22 cellular contexts compared by ENCODE assay signal in the genomic region with DNA sequence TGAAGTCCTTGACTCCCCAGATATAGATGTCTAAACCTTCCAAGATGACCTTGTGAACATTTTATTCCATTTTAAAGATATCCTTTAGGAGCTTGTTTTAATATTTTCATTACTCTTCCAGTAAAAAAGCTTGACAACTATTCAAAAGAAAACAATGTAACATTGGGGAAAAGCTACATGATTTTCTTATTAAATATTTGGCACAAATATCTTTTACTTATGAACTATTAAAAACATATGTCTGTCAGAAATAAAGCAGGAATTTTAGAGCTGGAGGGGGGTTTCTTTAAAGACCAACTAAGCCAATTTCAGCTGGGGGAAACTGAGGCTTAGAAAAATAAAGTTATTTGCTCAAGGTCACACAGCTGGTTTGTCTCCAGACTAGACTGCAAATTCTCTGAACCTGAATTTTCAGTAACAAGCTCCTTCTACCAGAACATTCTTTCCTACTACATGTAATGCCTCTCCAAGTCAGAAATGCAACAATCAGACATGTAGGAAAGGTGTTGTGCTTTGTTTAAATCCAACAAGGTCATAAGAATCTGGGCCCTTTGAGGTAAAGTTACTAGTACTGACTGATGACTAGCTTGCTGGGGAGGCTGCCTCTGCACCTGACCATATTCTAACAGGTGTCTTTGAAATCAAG.
"Had no signal": no experiment of that assay in that cellular context is flagged by ENCODE, and none has a peak within 500 bp of the region (broad histone marks: within the 10 kb centered on the region; RNA-seq: fewer than 3 reads in every experiment).

No MANE protein-coding gene starts in this region.

- DNase-seq: activated CD4-positive, alpha-beta T cell treated with anti-CD3 and anti-CD28 coated beads for 4 hours; activated CD4-positive, alpha-beta T cell treated with anti-CD3 and anti-CD28 coated beads, Interleukin-2, amount 50 U/mL, for 4 hours; activated naive CD4-positive, alpha-beta T cell treated with anti-CD3 and anti-CD28 coated beads for 36 hours; activated naive CD8-positive, alpha-beta T cell treated with anti-CD3 and anti-CD28 coated beads for 36 hours; activated T-cell treated with anti-CD3 and anti-CD28 coated beads for 4 hours; activated T-cell treated with anti-CD3 and anti-CD28 coated beads, Interleukin-2, amount 50 U/mL, for 72 hours; brain microvascular endothelial cell; cortex of kidney; gastrocnemius medialis; glutamatergic neuron; islet precursor cell; left ventricle myocardium superior; naive B cell; nucleus accumbens; stimulated activated CD4-positive, alpha-beta T cell treated with anti-CD3 and anti-CD28 coated beads, Interleukin-2, amount 100 ng/mL, for 48 hours; stimulated activated naive CD8-positive, alpha-beta T cell treated with anti-CD3 and anti-CD28 coated beads, Interleukin-15, Interleukin-2, amounts not matched to agents 100 U/mL and 50 U/mL, for 24 hours; tibial artery; upper lobe of right lung had no signal

- H3K4me3 ChIP-seq: gastrocnemius medialis, right atrium auricular region, tibial artery, upper lobe of right lung had no signal

- H3K9me3 ChIP-seq: gastrocnemius medialis, right atrium auricular region, tibial artery, upper lobe of right lung had no signal

- H3K27me3 Mint-ChIP-seq: activated naive CD8-positive, alpha-beta T cell treated with anti-CD3 and anti-CD28 coated beads for 36 hours; naive B cell had no signal

- H3K4me1 Mint-ChIP-seq: activated naive CD8-positive, alpha-beta T cell treated with anti-CD3 and anti-CD28 coated beads for 36 hours had no signal

- H3K4me3 Mint-ChIP-seq: activated naive CD4-positive, alpha-beta T cell treated with anti-CD3 and anti-CD28 coated beads for 36 hours; activated naive CD8-positive, alpha-beta T cell treated with anti-CD3 and anti-CD28 coated beads for 36 hours; activated T-cell treated with anti-CD3 and anti-CD28 coated beads, Interleukin-2, amount 50 U/mL, for 72 hours; naive B cell had no signal

- H3K4me1 ChIP-seq: gastrocnemius medialis, parathyroid adenoma, right atrium auricular region, upper lobe of right lung had no signal

- H3K27ac Mint-ChIP-seq: activated naive CD4-positive, alpha-beta T cell treated with anti-CD3 and anti-CD28 coated beads for 36 hours; activated naive CD8-positive, alpha-beta T cell treated with anti-CD3 and anti-CD28 coated beads for 36 hours; activated T-cell treated with anti-CD3 and anti-CD28 coated beads, Interleukin-2, amount 50 U/mL, for 72 hours had no signal

- H3K27me3 ChIP-seq: brain microvascular endothelial cell, gastrocnemius medialis, right atrium auricular region, tibial artery, upper lobe of right lung had no signal

- H3K9ac ChIP-seq: parathyroid adenoma had no signal

- H3K36me3 ChIP-seq: brain microvascular endothelial cell, gastrocnemius medialis, right atrium auricular region, upper lobe of right lung had no signal

- H3K9me3 Mint-ChIP-seq: activated naive CD4-positive, alpha-beta T cell treated with anti-CD3 and anti-CD28 coated beads for 36 hours; activated T-cell treated with anti-CD3 and anti-CD28 coated beads, Interleukin-2, amount 50 U/mL, for 72 hours had no signal

- H3K27ac ChIP-seq: brain microvascular endothelial cell, gastrocnemius medialis, parathyroid adenoma, right atrium auricular region, tibial artery, upper lobe of right lung, VCaP had no signal

- ATAC-seq: activated T-cell treated with anti-CD3 and anti-CD28 coated beads, Interleukin-2, amount 50 U/mL, for 72 hours; esophagus mucosa; gastrocnemius medialis; left ventricle myocardium superior; stimulated activated naive CD8-positive, alpha-beta T cell treated with anti-CD3 and anti-CD28 coated beads, Interleukin-15, Interleukin-2, amounts not matched to agents 100 U/mL and 50 U/mL, for 24 hours; upper lobe of right lung had no signal
